In the genomic region with DNA sequence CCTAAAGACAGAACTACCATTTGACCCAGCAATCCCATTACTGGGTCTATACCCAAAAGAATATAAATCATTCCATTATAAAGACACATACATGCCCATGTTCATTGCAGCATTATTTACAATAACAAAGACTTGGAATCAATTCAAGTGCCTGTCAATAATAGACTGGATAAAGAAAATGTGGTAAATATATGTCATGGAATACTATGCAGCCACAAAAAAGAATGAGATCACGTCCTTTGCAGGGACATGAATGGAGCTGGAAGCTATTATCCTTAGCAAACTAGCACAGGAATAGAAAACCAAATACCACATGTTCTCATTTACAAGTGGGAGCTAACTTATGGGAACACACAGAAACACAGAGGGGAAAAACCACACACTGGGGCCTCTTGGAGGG, we compare ENCODE assay signal across 9 cellular contexts. TPM values are rescaled to one million over a fixed set of nuclear protein-coding genes. Genes with fewer than 3 reads are reported as not detected.
"Had no signal": no experiment of that assay in that cellular context is flagged by ENCODE, and none has a peak within 500 bp of the region (broad histone marks: within the 10 kb centered on the region; RNA-seq: fewer than 3 reads in every experiment).

No MANE protein-coding gene starts in this region.

- DNase-seq: GDM1, GF-D8 had no signal

- ATAC-seq: GM12878 had no signal

- H3K4me3 ChIP-seq: GM12878 had no signal

- FAIRE-seq: G401.6, GM12878, GM12891, GM12892, GM18507, GM19239 had no signal

RNA-seq across cellular contexts. Expression of a gene that starts 8.7 kb away (rescaled TPM):
- total RNA-seq: G401, GM12878 had no signal
- polyA plus RNA-seq: GM12878 had no signal

RNA-seq across cellular contexts. Expression of a gene that starts 28.8 kb away (rescaled TPM):
- total RNA-seq: G401, GM12878 had no signal
- polyA plus RNA-seq: GM12878 had no signal

RNA-seq across cellular contexts. Expression of a gene that starts 41.0 kb away (rescaled TPM):
- total RNA-seq: G401, GM12878 had no signal
- polyA plus RNA-seq: GM12878 had no signal

RNA-seq across cellular contexts. Expression of a gene that starts 55.8 kb away (rescaled TPM):
- total RNA-seq: G401, GM12878 had no signal
- polyA plus RNA-seq: GM12878 had no signal

RNA-seq across cellular contexts. Expression of a gene that starts 59.3 kb away (rescaled TPM):
- total RNA-seq: G401, GM12878 had no signal
- polyA plus RNA-seq: GM12878 had no signal
